ENCODE assay signal across 20 cellular contexts in the genomic region with DNA sequence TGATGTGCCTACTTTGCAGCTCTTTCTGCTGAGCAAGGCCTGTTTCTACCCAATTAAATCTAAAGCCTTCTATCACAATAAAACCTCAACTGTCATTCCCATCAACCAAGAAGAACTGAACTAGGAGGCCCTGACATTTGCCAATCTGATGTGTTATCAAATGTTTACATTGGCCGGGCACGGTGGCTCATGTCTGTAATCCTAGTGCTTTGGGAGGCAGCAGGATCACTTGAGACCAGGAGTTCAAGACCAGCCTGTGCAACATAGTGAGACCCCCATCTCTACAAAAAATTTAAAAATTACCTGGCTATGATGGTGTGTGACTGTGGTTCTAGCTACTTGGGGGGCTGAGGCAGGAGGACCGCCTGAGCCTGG. TPM values are rescaled to one million over a fixed set of nuclear protein-coding genes. Genes with fewer than 3 reads are reported as not detected.
A peak's percentile ranks its signal among the peaks of the same experiment; 100 is the strongest.
DNase-seq lines count a peak whose midpoint lies in the region; ATAC-seq and TF ChIP-seq lines count a peak whose summit lies in the region.
"Had no signal": no experiment of that assay in that cellular context is flagged by ENCODE, and none has a peak within 500 bp of the region (broad histone marks: within the 10 kb centered on the region; RNA-seq: fewer than 3 reads in every experiment).

No MANE protein-coding gene starts in this region.

- H3K4me3 ChIP-seq in HEK293 (ENCODE audit: low read depth, low read length) (no peak overlapping the region), mesodermal cell (ENCODE audit: extremely low read depth, insufficient read depth, low read length, poor library complexity, severe bottlenecking) (no peak overlapping the region), body of pancreas (no peak overlapping the region)
- H3K4me3 ChIP-seq: adrenal gland, heart left ventricle, neural progenitor cell, psoas muscle, thoracic aorta had no signal

- peak; percentile 11 for DNase-seq in astrocyte of the hippocampus (ENCODE audit: low read depth, low spot score)
- DNase-seq in cerebellum (ENCODE audit: low spot score): no peak
- no peak for DNase-seq in body of pancreas
- DNase-seq in NCI-H526 (lab: John Stamatoyannopoulos, UW): no peak
- DNase-seq: activated gamma-delta T cell; adrenal gland; CD8-positive, alpha-beta T cell; DMS153; GOT3; heart left ventricle; NCI-H1694 treated with DMSO at 0.1 percent for 48 hours; NCI-H748 treated with DMSO at 0.1 percent for 48 hours; psoas muscle had no signal

- 89 to 90% methylated on average over 2 to 3 of the region's 3 CpGs for WGBS in mesodermal cell (ENCODE audit: insufficient coverage in 2 of 2), 2 experiments
- WGBS in body of pancreas, 2 donors: 46 to 52% methylated on average over 2 to 3 of the region's 3 CpGs

- CTCF ChIA-PET in HEK293 (lab: Yijun Ruan, JAX): interaction anchor here (0.8 to 5.9 kb wide), 13 partner anchors 10 to 312 kb away, joined by 3 to 62 read pairs (median 16); a partner anchor contains a TSS

- TF ChIP-seq POLR2A in body of pancreas (IDR thresholded peaks at IDR 0.05): no peak

- H3K27ac ChIP-seq in C4-2B: peak overlapping the region; percentile 8
- peak overlapping the region; percentile 78 for H3K27ac ChIP-seq in HEK293 (ENCODE audit: extremely low read depth, low read depth, low read length)
- peak overlapping the region; percentile 32 for H3K27ac ChIP-seq in mesodermal cell (ENCODE audit: low read depth, low read length, severe bottlenecking)
- H3K27ac ChIP-seq in body of pancreas: no peak overlapping the region
- H3K27ac ChIP-seq: adrenal gland, heart left ventricle, neural progenitor cell, psoas muscle, thoracic aorta had no signal

- H3K4me1 ChIP-seq in HEK293 (ENCODE audit: control insufficient read depth, insufficient read depth, low read length): peaks cover 32% of the 10 kb centered on the region
- peaks cover 6% of the 10 kb centered on the region for H3K4me1 ChIP-seq in mesodermal cell (ENCODE audit: control insufficient read depth, insufficient read depth, low read length, poor library complexity, severe bottlenecking)
- H3K4me1 ChIP-seq in body of pancreas: peaks cover 40% of the 10 kb centered on the region
- H3K4me1 ChIP-seq: psoas muscle had no signal

- TF ChIP-seq CTCF in C4-2B (conservative IDR thresholded peaks at IDR 0.05): no peak
- no peak for TF ChIP-seq CTCF in HEK293 (tag by site-specific recombination; IDR thresholded peaks at IDR 0.05)
- TF ChIP-seq CTCF in body of pancreas (IDR thresholded peaks at IDR 0.05): no peak

- POLR2A ChIA-PET in HEK293 (lab: Yijun Ruan, JAX): interaction anchor here (1.1 to 1.4 kb wide), 2 partner anchors 11 to 45 kb away, joined by 3 to 6 read pairs; no protein-coding TSS in a partner anchor

- no peak for ATAC-seq in body of pancreas
- ATAC-seq: CD8-positive, alpha-beta T cell; heart left ventricle; psoas muscle; Right ventricle myocardium inferior had no signal

- H3K9me3 ChIP-seq in HEK293 (ENCODE audit: control insufficient read depth, insufficient read depth, low read depth, low read length) (no peaks in the 10 kb centered on the region), mesodermal cell (ENCODE audit: control insufficient read depth, low read length) (peaks cover 11% of the 10 kb centered on the region), body of pancreas (no peaks in the 10 kb centered on the region)
- H3K9me3 ChIP-seq: adrenal gland, psoas muscle, thoracic aorta had no signal

- no peaks in the 10 kb centered on the region for H3K27me3 ChIP-seq in body of pancreas
- H3K27me3 ChIP-seq: neural progenitor cell had no signal

- intact Hi-C loops in body of pancreas (cut with DNase I): no loop called here

- H3K36me3 ChIP-seq in HEK293 (ENCODE audit: control insufficient read depth in 2 of 2, insufficient read depth in 1 of 2, low read length in 2 of 2) (peaks cover 0 to 5% of the 10 kb centered on the region in 2 experiments; a peak in 2 of 3 replicates), mesodermal cell (ENCODE audit: control insufficient read depth, insufficient read depth, low read length) (peaks cover 4% of the 10 kb centered on the region), body of pancreas (replicated peaks in 1 of 2; ENCODE audit: insufficient read depth in 1 of 2, low read depth in 2 of 2) (no peaks in the 10 kb centered on the region)
- H3K36me3 ChIP-seq: adrenal gland, heart left ventricle, neural progenitor cell, thoracic aorta had no signal

TF ChIP-seq in HEK293, 187 proteins besides CTCF, POLR2A, EP300 and RAD21 (continues in another document):
- no peak for TF ChIP-seq GFI1B (tag by site-specific recombination; IDR thresholded peaks at IDR 0.05)
- TF ChIP-seq ZNF837 (tag by site-specific recombination; IDR thresholded peaks at IDR 0.05): no peak
- TF ChIP-seq, protein P1, sequence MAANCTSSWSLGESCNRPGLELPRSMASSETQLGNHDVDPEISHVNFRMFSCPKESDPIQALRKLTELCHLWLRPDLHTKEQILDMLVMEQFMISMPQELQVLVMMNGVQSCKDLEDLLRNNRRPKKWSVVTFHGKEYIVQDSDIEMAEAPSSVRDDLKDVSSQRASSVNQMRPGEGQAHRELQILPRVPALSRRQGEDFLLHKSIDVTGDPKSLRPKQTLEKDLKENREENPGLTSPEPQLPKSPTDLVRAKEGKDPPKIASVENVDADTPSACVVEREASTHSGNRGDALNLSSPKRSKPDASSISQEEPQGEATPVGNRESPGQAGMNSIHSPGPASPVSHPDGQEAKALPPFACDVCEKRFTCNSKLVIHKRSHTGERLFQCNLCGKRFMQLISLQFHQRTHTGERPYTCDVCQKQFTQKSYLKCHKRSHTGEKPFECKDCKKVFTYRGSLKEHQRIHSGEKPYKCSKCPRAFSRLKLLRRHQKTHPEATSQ (tag by site-specific recombination; IDR thresholded peaks at IDR 0.05): 0 out of 2 replicates have a peak, but pooled peaks have one; percentile 11
- TF ChIP-seq ZNF555 (tag by site-specific recombination; conservative IDR thresholded peaks at IDR 0.05): no peak
- TF ChIP-seq, protein P2, sequence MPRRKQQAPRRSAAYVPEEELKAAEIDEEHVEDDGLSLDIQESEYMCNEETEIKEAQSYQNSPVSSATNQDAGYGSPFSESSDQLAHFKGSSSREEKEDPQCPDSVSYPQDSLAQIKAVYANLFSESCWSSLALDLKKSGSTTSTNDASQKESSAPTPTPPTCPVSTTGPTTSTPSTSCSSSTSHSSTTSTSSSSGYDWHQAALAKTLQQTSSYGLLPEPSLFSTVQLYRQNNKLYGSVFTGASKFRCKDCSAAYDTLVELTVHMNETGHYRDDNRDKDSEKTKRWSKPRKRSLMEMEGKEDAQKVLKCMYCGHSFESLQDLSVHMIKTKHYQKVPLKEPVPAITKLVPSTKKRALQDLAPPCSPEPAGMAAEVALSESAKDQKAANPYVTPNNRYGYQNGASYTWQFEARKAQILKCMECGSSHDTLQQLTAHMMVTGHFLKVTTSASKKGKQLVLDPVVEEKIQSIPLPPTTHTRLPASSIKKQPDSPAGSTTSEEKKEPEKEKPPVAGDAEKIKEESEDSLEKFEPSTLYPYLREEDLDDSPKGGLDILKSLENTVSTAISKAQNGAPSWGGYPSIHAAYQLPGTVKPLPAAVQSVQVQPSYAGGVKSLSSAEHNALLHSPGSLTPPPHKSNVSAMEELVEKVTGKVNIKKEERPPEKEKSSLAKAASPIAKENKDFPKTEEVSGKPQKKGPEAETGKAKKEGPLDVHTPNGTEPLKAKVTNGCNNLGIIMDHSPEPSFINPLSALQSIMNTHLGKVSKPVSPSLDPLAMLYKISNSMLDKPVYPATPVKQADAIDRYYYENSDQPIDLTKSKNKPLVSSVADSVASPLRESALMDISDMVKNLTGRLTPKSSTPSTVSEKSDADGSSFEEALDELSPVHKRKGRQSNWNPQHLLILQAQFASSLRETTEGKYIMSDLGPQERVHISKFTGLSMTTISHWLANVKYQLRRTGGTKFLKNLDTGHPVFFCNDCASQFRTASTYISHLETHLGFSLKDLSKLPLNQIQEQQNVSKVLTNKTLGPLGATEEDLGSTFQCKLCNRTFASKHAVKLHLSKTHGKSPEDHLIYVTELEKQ (tag by site-specific recombination; IDR thresholded peaks at IDR 0.05; ENCODE audit: borderline replicate concordance): 0 out of 2 replicates have a peak, but pooled peaks have one; percentile 27
- no peak for TF ChIP-seq ZNF423 (tag by site-specific recombination; IDR thresholded peaks at IDR 0.05)
- TF ChIP-seq, protein P3, sequence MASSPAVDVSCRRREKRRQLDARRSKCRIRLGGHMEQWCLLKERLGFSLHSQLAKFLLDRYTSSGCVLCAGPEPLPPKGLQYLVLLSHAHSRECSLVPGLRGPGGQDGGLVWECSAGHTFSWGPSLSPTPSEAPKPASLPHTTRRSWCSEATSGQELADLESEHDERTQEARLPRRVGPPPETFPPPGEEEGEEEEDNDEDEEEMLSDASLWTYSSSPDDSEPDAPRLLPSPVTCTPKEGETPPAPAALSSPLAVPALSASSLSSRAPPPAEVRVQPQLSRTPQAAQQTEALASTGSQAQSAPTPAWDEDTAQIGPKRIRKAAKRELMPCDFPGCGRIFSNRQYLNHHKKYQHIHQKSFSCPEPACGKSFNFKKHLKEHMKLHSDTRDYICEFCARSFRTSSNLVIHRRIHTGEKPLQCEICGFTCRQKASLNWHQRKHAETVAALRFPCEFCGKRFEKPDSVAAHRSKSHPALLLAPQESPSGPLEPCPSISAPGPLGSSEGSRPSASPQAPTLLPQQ (tag by site-specific recombination; IDR thresholded peaks at IDR 0.05): 0 out of 2 replicates have a peak, but pooled peaks have one; percentile 28
- no peak for TF ChIP-seq ZBTB7A (tag by site-specific recombination; IDR thresholded peaks at IDR 0.05; ENCODE audit: low read depth)
- TF ChIP-seq ZNF677 (tag by site-specific recombination; IDR thresholded peaks at IDR 0.05): no peak
- TF ChIP-seq ZNF830 (tag by site-specific recombination; IDR thresholded peaks at IDR 0.05; ENCODE audit: low read depth): no peak
- peak; percentile 89 for TF ChIP-seq ZNF664 (tag by site-specific recombination; IDR thresholded peaks at IDR 0.05)
- TF ChIP-seq ZNF521 (tag by site-specific recombination; IDR thresholded peaks at IDR 0.05): no peak
- no peak; the same call in 1 of the 2 replicates for TF ChIP-seq SP7 (tag by site-specific recombination; IDR thresholded peaks at IDR 0.05)
- no peak for TF ChIP-seq ZNF19 (tag by site-specific recombination; IDR thresholded peaks at IDR 0.05; ENCODE audit: low read depth)

RNA-seq across cellular contexts. Expression of a gene that starts 2.8 kb away (rescaled TPM):
- 24.3 TPM for polyA plus RNA-seq in mesodermal cell (2013, experiment 1 of 2)
- polyA plus RNA-seq in mesodermal cell (2013, experiment 2 of 2): 21.7 TPM
- total RNA-seq in cerebellum (4.4 TPM), body of pancreas (10 to 100 TPM; 18.8 to 25.2 TPM)
- total RNA-seq: CD8-positive, alpha-beta T cell; OCI-LY7 had no signal

RNA-seq across cellular contexts. Expression of a gene that starts 47.6 kb away (rescaled TPM):
- polyA plus RNA-seq in mesodermal cell (2013, experiment 1 of 2): 33.0 TPM
- 27.8 TPM for polyA plus RNA-seq in mesodermal cell (2013, experiment 2 of 2)
- total RNA-seq in cerebellum: 10.8 TPM
- total RNA-seq in body of pancreas: 10 to 100 TPM; 16.6 to 16.8 TPM

RNA-seq across cellular contexts. Expression of a gene that starts 47.7 kb away (rescaled TPM):
- 36.6 TPM for polyA plus RNA-seq in mesodermal cell (2013, experiment 1 of 2)
- 24.6 TPM for polyA plus RNA-seq in mesodermal cell (2013, experiment 2 of 2)
- total RNA-seq in cerebellum (12.2 TPM), body of pancreas (10 to 100 TPM; 25.2 to 34.6 TPM)

RNA-seq across cellular contexts. Expression of a gene that starts 54.0 kb away (rescaled TPM):
- 2.9 TPM for polyA plus RNA-seq in mesodermal cell (2013, experiment 1 of 2)
- 2.1 TPM for polyA plus RNA-seq in mesodermal cell (2013, experiment 2 of 2)
- 6.4 TPM for total RNA-seq in cerebellum
- total RNA-seq in body of pancreas: 1 to 10 TPM in 1 of 2 donors, under 1 TPM in 1; 0.52 to 4.3 TPM
- total RNA-seq: CD8-positive, alpha-beta T cell had no signal

Comparison
In these comparisons a context has a peak if more than half of its experiments do, and no peak if none do; other contexts are left out.
1. H3K27ac ChIP-seq: peak in C4-2B (single experiment), HEK293 (single experiment) and mesodermal cell (single experiment); none in body of pancreas (0 of 4).